24 cellular contexts compared by ENCODE assay signal in genomic region chr7:145168427-145168826, GRCh38.
"Had no signal": no experiment of that assay in that cellular context is flagged by ENCODE, and none has a peak within 500 bp of the region (broad histone marks: within the 10 kb centered on the region; RNA-seq: fewer than 3 reads in every experiment).

No MANE protein-coding gene starts in this region.

- H3K4me1 ChIP-seq: stomach, suprapubic skin, testis, thyroid gland, tibial artery, tibial nerve, transverse colon, upper lobe of left lung, upper lobe of right lung, uterus, vagina had no signal

- H3K27ac ChIP-seq: stomach, suprapubic skin, testis, thoracic aorta, thyroid gland, tibial artery, tibial nerve, transverse colon, upper lobe of left lung, upper lobe of right lung, uterus, vagina had no signal

- H3K27me3 ChIP-seq: stomach, suprapubic skin, testis, thyroid gland, tibial artery, tibial nerve, transverse colon, upper lobe of left lung, upper lobe of right lung, uterus, vagina had no signal

- H3K36me3 ChIP-seq: stomach, suprapubic skin, thoracic aorta, thyroid gland, tibial artery, tibial nerve, transverse colon, upper lobe of left lung, upper lobe of right lung, uterus, vagina had no signal

- H3K4me3 ChIP-seq: stomach, suprapubic skin, testis, thoracic aorta, thyroid gland, tibial artery, tibial nerve, transverse colon, upper lobe of left lung, upper lobe of right lung, uterus, vagina had no signal

- DNase-seq: stimulated activated CD4-positive, alpha-beta T cell treated with anti-CD3 and anti-CD28 coated beads, Interleukin-2, amount 100 ng/mL, for 48 hours; stimulated activated CD4-positive, alpha-beta T cell treated with anti-CD3 and anti-CD28 coated beads, Interleukin-4, amount 100 ng/mL, for 1 hour; stimulated activated CD4-positive, alpha-beta T cell treated with anti-CD3 and anti-CD28 coated beads, Interleukin-4, amount 100 ng/mL, for 24 hours; stimulated activated CD4-positive, alpha-beta T cell treated with anti-CD3 and anti-CD28 coated beads, Interleukin-4, amount 100 ng/mL, for 4 hours; stimulated activated CD8-positive, alpha-beta memory T cell treated with anti-CD3 and anti-CD28 coated beads, Interleukin-4, amount 100 ng/mL, for 48 hours; stimulated activated naive B cell treated with anti-CD40 and anti-IgM and Interleukin-4, amounts not matched to agents 10 μg/mL and 1 μg/mL and 100 μg/mL, for 72 hours; stimulated activated naive CD4-positive, alpha-beta T cell; stimulated activated naive CD4-positive, alpha-beta T cell treated with Interleukin-2 at 50 U/mL for 16 hours; stimulated activated naive CD8-positive, alpha-beta T cell treated with anti-CD3 and anti-CD28 coated beads, Interleukin-15, amount 100 ng/mL, for 72 hours; stimulated activated naive CD8-positive, alpha-beta T cell treated with anti-CD3 and anti-CD28 coated beads, Interleukin-15, Interleukin-2, amounts not matched to agents 100 U/mL and 50 U/mL, for 24 hours; stomach; substantia nigra; testis; thyroid gland; tibial artery; transverse colon; trophoblast cell; upper lobe of left lung; upper lobe of right lung; uterus had no signal

- H3K9me3 ChIP-seq: stomach, suprapubic skin, testis, thoracic aorta, thyroid gland, tibial artery, tibial nerve, transverse colon, upper lobe of left lung, upper lobe of right lung, uterus, vagina had no signal
